Comparison of ENCODE assay signal across 14 cellular contexts in genomic region chr4:1019320-1019719, GRCh38. TPM values are rescaled to one million over a fixed set of nuclear protein-coding genes. Genes with fewer than 3 reads are reported as not detected.
DNase-seq lines count a peak whose midpoint lies in the region; ATAC-seq and TF ChIP-seq lines count a peak whose summit lies in the region.
"Had no signal": no experiment of that assay in that cellular context is flagged by ENCODE, and none has a peak within 500 bp of the region (broad histone marks: within the 10 kb centered on the region; RNA-seq: fewer than 3 reads in every experiment).

No MANE protein-coding gene starts in this region.

- peak overlapping the region in 1 of 10 experiments; percentile 22; a peak in 1 of 20 replicates for H3K4me3 ChIP-seq in BLaER1 treated with 17β-estradiol and CSF1 and Interleukin-3, amounts not matched to agents 10 nM and 100 nM
- H3K4me3 ChIP-seq in A673 (ENCODE audit: low read depth, low read length, poor library complexity, severe bottlenecking): no peak overlapping the region
- H3K4me3 ChIP-seq: MG63, PC-9 had no signal

- in situ Hi-C loops in G401 (cut with HindIII; ENCODE audit: low sequenced_read_pairs): no loop called here

- H3K9me3 Mint-ChIP-seq in WTC11 (no peaks in the 10 kb centered on the region), neural crest cell (no peaks in the 10 kb centered on the region)

- H3K4me3 Mint-ChIP-seq in WTC11 (no peak overlapping the region), neural crest cell (peak overlapping the region; percentile 15)
- H3K4me3 Mint-ChIP-seq: CD14-positive monocyte had no signal

- no peak for DNase-seq in WTC11 (ENCODE audit: low spot score)
- DNase-seq in neural crest cell (ENCODE audit: low read depth, low spot score): no peak
- no peak for DNase-seq in A673 (ENCODE audit: low spot score)
- DNase-seq in GM10266 (ENCODE audit: extremely low spot score): no peak
- no peak for DNase-seq in G401 (ENCODE audit: low spot score)
- DNase-seq: COR-L47, IMR-90, MG63, NCI-H1092, NCI-H2081 treated with DMSO at 0.1 percent for 48 hours, NCI-H510A treated with DMSO at 0.1 percent for 48 hours, PC-9 had no signal

- H3K9me3 ChIP-seq in BLaER1 treated with 17β-estradiol and CSF1 and Interleukin-3, amounts not matched to agents 10 nM and 100 nM (replicated peaks in 1 of 11): no peaks in the 10 kb centered on the region
- H3K9me3 ChIP-seq in A673 (ENCODE audit: low read depth, low read length, poor library complexity, severe bottlenecking): no peaks in the 10 kb centered on the region
- H3K9me3 ChIP-seq: MG63 had no signal

- POLR2A ChIA-PET in WTC11 (lab: Charles Lee): no interaction called here
- POLR2A ChIA-PET in A673 (lab: Charles Lee; ENCODE audit: low non-redundant PET): no interaction called here

- H3K27ac Mint-ChIP-seq in WTC11: no peak overlapping the region
- H3K27ac Mint-ChIP-seq in neural crest cell (ENCODE audit: unreplicated experiment): no peak overlapping the region

- intact Hi-C loops in A673 (cut with micrococcal nuclease; ENCODE audit: unreplicated experiment): no loop called here

- H3K27ac ChIP-seq in BLaER1 treated with 17β-estradiol and CSF1 and Interleukin-3, amounts not matched to agents 10 nM and 100 nM: no peak overlapping the region; a peak in 2 of 22 replicates
- H3K27ac ChIP-seq in A673 (ENCODE audit: low read depth, low read length, poor library complexity, severe bottlenecking): no peak overlapping the region
- H3K27ac ChIP-seq: PC-9 had no signal

- H4K20me1 ChIP-seq in BLaER1 treated with 17β-estradiol and CSF1 and Interleukin-3, amounts not matched to agents 10 nM and 100 nM: peaks cover 5 to 89% (median 83%) of the 10 kb centered on the region in 11 experiments; a peak in 20 of 22 replicates

- no TSS peak for BruUV-seq in A673 (replicated peaks; lab: Mats Ljungman, UMichigan)

- peaks cover 0 to 6% (median 0%) of the 10 kb centered on the region in 11 experiments; a peak in 2 of 22 replicates for H3K27me3 ChIP-seq in BLaER1 treated with 17β-estradiol and CSF1 and Interleukin-3, amounts not matched to agents 10 nM and 100 nM
- no peaks in the 10 kb centered on the region for H3K27me3 ChIP-seq in A673 (replicated peaks; ENCODE audit: insufficient read depth, low read depth, low read length, poor library complexity)
- H3K27me3 ChIP-seq: MG63 had no signal

- no peaks in the 10 kb centered on the region for H3K36me3 Mint-ChIP-seq in WTC11
- no peaks in the 10 kb centered on the region for H3K36me3 Mint-ChIP-seq in neural crest cell (ENCODE audit: low read depth)

- H3K4me1 ChIP-seq in BLaER1 treated with 17β-estradiol and CSF1 and Interleukin-3, amounts not matched to agents 10 nM and 100 nM: peaks cover 78 to 83% (median 81%) of the 10 kb centered on the region in 10 experiments
- H3K4me1 ChIP-seq in A673 (ENCODE audit: insufficient read depth, low read length, poor library complexity, severe bottlenecking): peaks cover 7% of the 10 kb centered on the region

- TF ChIP-seq CTCF in WTC11 (IDR thresholded peaks at IDR 0.05): no peak
- no peak for TF ChIP-seq CTCF in neural crest cell (conservative IDR thresholded peaks at IDR 0.05)
- no peak for TF ChIP-seq CTCF in A673 (conservative IDR thresholded peaks at IDR 0.05; ENCODE audit: low read depth, low read length)
- no peak for TF ChIP-seq CTCF in GM10266 (IDR thresholded peaks at IDR 0.05; ENCODE audit: control insufficient read depth, insufficient read depth, low read depth, missing control alignments)

- peaks cover 1 to 25% (median 9%) of the 10 kb centered on the region in 11 experiments; a peak in 19 of 22 replicates for H3K36me3 ChIP-seq in BLaER1 treated with 17β-estradiol and CSF1 and Interleukin-3, amounts not matched to agents 10 nM and 100 nM
- H3K36me3 ChIP-seq in A673 (ENCODE audit: insufficient read depth, low read length, poor library complexity, severe bottlenecking): no peaks in the 10 kb centered on the region

- no peaks in the 10 kb centered on the region for H3K4me1 Mint-ChIP-seq in WTC11
- peaks cover 8% of the 10 kb centered on the region for H3K4me1 Mint-ChIP-seq in neural crest cell

- peak overlapping the region; percentile 72 to 98 (median 95) for H3K4me2 ChIP-seq in BLaER1 treated with 17β-estradiol and CSF1 and Interleukin-3, amounts not matched to agents 10 nM and 100 nM
- H3K4me2 ChIP-seq: PC-9 had no signal

- CTCF ChIA-PET in WTC11 (lab: Charles Lee) (interaction anchor here (1.3 kb wide), 1 partner anchor 9 kb away, joined by 3 read pairs; the partner anchor contains the start of gene FGFRL1), A673 (lab: Charles Lee) (no interaction called here)

- H3K9ac ChIP-seq in BLaER1 treated with 17β-estradiol and CSF1 and Interleukin-3, amounts not matched to agents 10 nM and 100 nM: peak overlapping the region in 10 of 11 experiments; percentile 18 to 67 (median 38); a peak in 14 of 22 replicates

- ATAC-seq in WTC11: no peak

- H3K27me3 Mint-ChIP-seq in WTC11 (ENCODE audit: low read depth): no peaks in the 10 kb centered on the region
- no peaks in the 10 kb centered on the region for H3K27me3 Mint-ChIP-seq in neural crest cell (ENCODE audit: low read depth)

TF ChIP-seq in WTC11, 78 proteins besides CTCF, POLR2A, EP300 and RAD21:
- TF ChIP-seq ZNF396 (CRISPR knock-in tag; IDR thresholded peaks at IDR 0.05; ENCODE audit: borderline replicate concordance): no peak
- TF ChIP-seq ZNF423 (CRISPR knock-in tag; IDR thresholded peaks at IDR 0.05): 0 out of 2 replicates have a peak, but pooled peaks have one; percentile 8

RNA-seq across cellular contexts. Expression of gene FGFRL1, which starts 7.9 kb away (rescaled TPM):
- total RNA-seq in WTC11 (2021) (25.9 to 30.6 TPM (median 27.3 TPM) in 3 replicates), neural crest cell (54.9 and 58.8 TPM in 2 replicates), A673 (2021) (30.4 and 40.8 TPM in 2 replicates)
- total RNA-seq in G401 (2014; rRNA removed; shearing (Covaris generic)): 23.9 and 28.5 TPM in 2 replicates

RNA-seq across cellular contexts. Expression of gene SLC26A1, which starts 26.1 kb away (rescaled TPM):
- total RNA-seq in WTC11 (2021) (0.14 to 0.85 TPM (median 0.25 TPM) in 3 replicates), neural crest cell (0.27 and 0.84 TPM in 2 replicates), A673 (2021) (0.22 and 0.30 TPM in 2 replicates)
- 0.74 and 0.85 TPM in 2 replicates for total RNA-seq in G401 (2014; rRNA removed; shearing (Covaris generic))
- total RNA-seq: IMR-90 had no signal

RNA-seq across cellular contexts. Expression of gene IDUA, which starts 32.5 kb away (rescaled TPM):
- 8.5 to 9.7 TPM (median 8.7 TPM) in 3 replicates for total RNA-seq in WTC11 (2021)
- total RNA-seq in neural crest cell: 16.4 and 18.0 TPM in 2 replicates
- 12.0 and 12.3 TPM in 2 replicates for total RNA-seq in A673 (2021)
- total RNA-seq in G401 (2014; rRNA removed; shearing (Covaris generic)): 3.0 and 3.8 TPM in 2 replicates

RNA-seq across cellular contexts. Expression of gene DGKQ, which starts 46.0 kb away (rescaled TPM):
- total RNA-seq in WTC11 (2021): 15.7 to 19.3 TPM (median 16.9 TPM) in 3 replicates
- 15.0 and 15.7 TPM in 2 replicates for total RNA-seq in neural crest cell
- 8.8 and 10.8 TPM in 2 replicates for total RNA-seq in A673 (2021)
- 11.0 and 12.9 TPM in 2 replicates for total RNA-seq in G401 (2014; rRNA removed; shearing (Covaris generic))
